21 cellular contexts compared by ENCODE assay signal in the genomic region with DNA sequence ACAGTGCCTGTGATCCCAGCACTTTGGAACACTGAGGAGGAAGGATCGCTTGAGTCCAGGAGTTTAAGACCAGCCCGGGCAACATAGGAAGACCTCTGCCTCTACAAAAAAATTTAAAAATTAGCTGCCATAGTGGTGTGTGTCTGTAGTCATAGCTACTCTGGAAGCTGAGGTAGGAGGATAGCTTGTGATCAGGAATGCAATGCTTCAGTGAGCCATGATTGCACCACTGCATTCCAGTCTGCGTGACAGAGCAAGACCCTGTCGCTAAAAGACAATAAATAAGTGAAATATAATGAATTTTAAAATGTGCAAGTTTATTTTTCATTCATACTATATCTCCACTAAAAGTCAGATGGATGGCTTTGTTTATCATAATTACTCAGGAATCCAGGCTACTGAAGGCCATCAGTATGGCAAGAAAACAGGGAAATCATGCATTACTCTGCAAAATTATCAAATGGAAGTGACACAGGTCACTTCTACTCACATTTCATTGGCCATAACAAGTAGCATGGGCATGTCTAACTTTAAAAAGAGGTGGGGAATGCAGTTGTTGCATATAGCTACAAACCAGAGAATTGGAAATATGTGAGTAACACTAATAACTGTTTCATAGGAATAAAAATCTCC. TPM values are rescaled to one million over a fixed set of nuclear protein-coding genes. Genes with fewer than 3 reads are reported as not detected.
A peak's percentile ranks its signal among the peaks of the same experiment; 100 is the strongest.
DNase-seq lines count a peak whose midpoint lies in the region; ATAC-seq, FAIRE-seq and TF ChIP-seq lines count a peak whose summit lies in the region.
"Had no signal": no experiment of that assay in that cellular context is flagged by ENCODE, and none has a peak within 500 bp of the region (broad histone marks: within the 10 kb centered on the region; RNA-seq: fewer than 3 reads in every experiment).

No MANE protein-coding gene starts in this region.

- H3K27ac ChIP-seq in IMR-90 (ENCODE audit: insufficient read depth, low read length) (no peak overlapping the region), H1 (ENCODE audit: low read depth, low read length) (no peak overlapping the region), mesendoderm (ENCODE audit: low read depth, low read length) (no peak overlapping the region)
- H3K27ac ChIP-seq: body of pancreas, left lung, pancreas, uterus had no signal

- no peak overlapping the region for H3K23ac ChIP-seq in IMR-90 (ENCODE audit: low read depth, low read length)
- no peak overlapping the region for H3K23ac ChIP-seq in H1 (ENCODE audit: insufficient read length)
- H3K23ac ChIP-seq in mesendoderm (ENCODE audit: low read length) = no peak overlapping the region

- H2BK5ac ChIP-seq in IMR-90 (ENCODE audit: low read depth, low read length, poor library complexity, severe bottlenecking) (no peak overlapping the region), H1 (ENCODE audit: low read depth, low read length) (no peak overlapping the region), mesendoderm (ENCODE audit: low read length) (no peak overlapping the region)

- FAIRE-seq in H1 (lab: Jason Lieb, UNC) = no peak
- FAIRE-seq: GM12892, pancreas had no signal

- no peak overlapping the region for H3K4me3 Mint-ChIP-seq in effector memory CD8-positive, alpha-beta T cell
- H3K4me3 Mint-ChIP-seq: T-helper 2 cell treated with Interferon-gamma antibody and Interleukin-4, amounts not matched to agents 5 μg/mL and 100 μg/mL, for 36 hours had no signal

- H4K8ac ChIP-seq in IMR-90 (ENCODE audit: low read depth in 2 of 2, low read length in 2 of 2) = no peak overlapping the region
- H4K8ac ChIP-seq in H1 (ENCODE audit: extremely low read depth, insufficient read depth, low read length) = no peak overlapping the region
- H4K8ac ChIP-seq in mesendoderm (ENCODE audit: low read depth, low read length) = no peak overlapping the region

- ATAC-seq in IMR-90 (ENCODE audit: low read depth) (peak; percentile 89), HG03025 (IDR thresholded peaks at IDR 0.05; ENCODE audit: low FRiP score, unreplicated experiment) (no peak), sciatic nerve (no peak), HG03045 (IDR thresholded peaks at IDR 0.05; ENCODE audit: unreplicated experiment) (no peak)
- ATAC-seq in effector memory CD8-positive, alpha-beta T cell (replicated peaks) = no peak
- ATAC-seq: body of pancreas, esophagus mucosa, left lung, pancreas had no signal

- no peak overlapping the region for H2BK120ac ChIP-seq in IMR-90 (ENCODE audit: low read depth, low read length)
- no peak overlapping the region for H2BK120ac ChIP-seq in H1 (replicated peaks; ENCODE audit: low read depth, low read length)
- no peak overlapping the region for H2BK120ac ChIP-seq in mesendoderm (ENCODE audit: low read depth, low read length)

- H3K36me3 Mint-ChIP-seq in effector memory CD8-positive, alpha-beta T cell (ENCODE audit: insufficient read depth) = peaks cover 2% of the 10 kb centered on the region

- no peak overlapping the region for H3K14ac ChIP-seq in IMR-90 (replicated peaks; ENCODE audit: low read depth, low read length)
- no peak overlapping the region for H3K14ac ChIP-seq in H1 (ENCODE audit: insufficient read length)

- H3K23me2 ChIP-seq in H1 (ENCODE audit: low read depth, low read length) = no peaks in the 10 kb centered on the region

- H3K4me1 Mint-ChIP-seq in effector memory CD8-positive, alpha-beta T cell (ENCODE audit: low read depth in 2 of 2) = no peaks in the 10 kb centered on the region

- no peaks in the 10 kb centered on the region for H3K9me3 Mint-ChIP-seq in effector memory CD8-positive, alpha-beta T cell
- H3K9me3 Mint-ChIP-seq: T-helper 2 cell treated with Interferon-gamma antibody and Interleukin-4, amounts not matched to agents 5 μg/mL and 100 μg/mL, for 36 hours had no signal

- BruUV-seq in IMR-90 (replicated peaks; lab: Mats Ljungman, UMichigan) = no TSS peak

- no peaks in the 10 kb centered on the region for H3K9me1 ChIP-seq in IMR-90 (ENCODE audit: insufficient read depth, low read length)

- H2BK12ac ChIP-seq in H1 (ENCODE audit: low read depth, low read length) = no peak overlapping the region

- H3K4me1 ChIP-seq in IMR-90 (ENCODE audit: control insufficient read depth, insufficient read depth, low read length) (peaks cover 2% of the 10 kb centered on the region; the same call in 1 of the 2 replicates), H1 (replicated peaks in 1 of 4; ENCODE audit: control insufficient read depth in 3 of 4, insufficient read depth in 4 of 4, low read length in 3 of 4) (no peaks in the 10 kb centered on the region), mesendoderm (ENCODE audit: control insufficient read depth, low read depth, low read length) (no peaks in the 10 kb centered on the region)
- H3K4me1 ChIP-seq: left lung, pancreas, uterus had no signal

- no peak overlapping the region for H2AK9ac ChIP-seq in IMR-90 (replicated peaks; ENCODE audit: low read depth, low read length, poor library complexity)

- TF ChIP-seq EP300 in H1 (IDR thresholded peaks at IDR 0.05; ENCODE audit: borderline replicate concordance in 1 of 2, low read depth in 2 of 2, low read length in 2 of 2) = no peak

- H3K36me3 ChIP-seq in IMR-90 (ENCODE audit: control insufficient read depth, insufficient read depth, low read length) (no peaks in the 10 kb centered on the region), H1 (ENCODE audit: control insufficient read depth in 2 of 4, insufficient read depth in 4 of 4, low read length in 3 of 4) (no peaks in the 10 kb centered on the region), mesendoderm (ENCODE audit: control insufficient read depth, insufficient read depth, low read length) (no peaks in the 10 kb centered on the region)
- H3K36me3 ChIP-seq: left lung, pancreas, uterus had no signal

- H3K18ac ChIP-seq in IMR-90 (ENCODE audit: low read depth, low read length) = no peak overlapping the region
- H3K18ac ChIP-seq in H1 (ENCODE audit: extremely low read depth, low read length) = no peak overlapping the region
- H3K18ac ChIP-seq in mesendoderm (ENCODE audit: low read length) = no peak overlapping the region

- TF ChIP-seq CTCF in IMR-90 (conservative IDR thresholded peaks at IDR 0.05; ENCODE audit: low read depth, low read length) = no peak
- no peak for TF ChIP-seq CTCF in H1 (IDR thresholded peaks at IDR 0.05; ENCODE audit: control extremely low read depth in 1 of 3, insufficient read depth in 1 of 3, low read depth in 1 of 3, low read length in 3 of 3)

- TF ChIP-seq POLR2A in IMR-90 (IDR thresholded peaks at IDR 0.05; ENCODE audit: low read depth, low read length) (no peak), H1 (IDR thresholded peaks at IDR 0.05; ENCODE audit: control extremely low read depth in 1 of 2, low read depth in 2 of 2, low read length in 2 of 2) (no peak)

- no peak overlapping the region for H3K27ac Mint-ChIP-seq in effector memory CD8-positive, alpha-beta T cell
- H3K27ac Mint-ChIP-seq: T-helper 2 cell treated with Interferon-gamma antibody and Interleukin-4, amounts not matched to agents 5 μg/mL and 100 μg/mL, for 36 hours had no signal

- no peaks in the 10 kb centered on the region for H3K9me3 ChIP-seq in IMR-90 (ENCODE audit: control insufficient read depth, insufficient read depth, low read length)
- H3K9me3 ChIP-seq in H1 (ENCODE audit: insufficient read depth in 2 of 2, low read depth in 1 of 2, low read length in 1 of 2) = no peaks in the 10 kb centered on the region
- H3K9me3 ChIP-seq: body of pancreas, left lung, pancreas, uterus had no signal

- peaks cover 5 to 10% of the 10 kb centered on the region in 2 donors for H3K27me3 Mint-ChIP-seq in effector memory CD8-positive, alpha-beta T cell

- dilution Hi-C loops in IMR-90 (cut with HindIII; ENCODE audit: low sequenced_read_pairs, unreplicated experiment) = no loop called here

- no peak overlapping the region for H2AFZ ChIP-seq in IMR-90 (replicated peaks; ENCODE audit: low read length, poor library complexity)
- no peak overlapping the region for H2AFZ ChIP-seq in H1 (ENCODE audit: low read length)

- H3K79me2 ChIP-seq in H1 (ENCODE audit: control insufficient read depth in 1 of 2, insufficient read depth in 2 of 2, low read length in 2 of 2) (no peaks in the 10 kb centered on the region), mesendoderm (ENCODE audit: control insufficient read depth, insufficient read depth, low read length) (no peaks in the 10 kb centered on the region)

- no peaks in the 10 kb centered on the region for H3K79me1 ChIP-seq in IMR-90 (ENCODE audit: low read depth in 1 of 2, low read length in 2 of 2)
- no peaks in the 10 kb centered on the region for H3K79me1 ChIP-seq in H1 (ENCODE audit: low read depth, low read length)
- no peaks in the 10 kb centered on the region for H3K79me1 ChIP-seq in mesendoderm (ENCODE audit: low read length)

- H2AK5ac ChIP-seq in IMR-90 (ENCODE audit: low read depth, low read length) (no peak overlapping the region), H1 (ENCODE audit: low read depth, low read length) (no peak overlapping the region), mesendoderm (ENCODE audit: low read length) (no peak overlapping the region)

- H4K91ac ChIP-seq in IMR-90 (ENCODE audit: insufficient read depth, low read depth, low read length) = no peak overlapping the region
- no peak overlapping the region for H4K91ac ChIP-seq in H1 (replicated peaks; ENCODE audit: insufficient read length, low read length)

- in situ Hi-C loops in ACHN (cut with HindIII; ENCODE audit: low pct_ligation_motif_present, low pct_unique_long_range_greater_than_20kb, low sequenced_read_pairs) = no loop called here
- in situ Hi-C loops in IMR-90 (cut with MboI; ENCODE audit: low sequenced_read_pairs) = no loop called here

- H3K9ac ChIP-seq in IMR-90 (ENCODE audit: low read depth, low read length) (no peak overlapping the region), H1 (replicated peaks in 1 of 4; ENCODE audit: extremely low read depth in 1 of 4, low read depth in 3 of 4, low read length in 3 of 4) (no peak overlapping the region), mesendoderm (ENCODE audit: low read length) (no peak overlapping the region)

- CTCF ChIA-PET in IMR-90 (lab: Yijun Ruan, JAX) (interaction anchor here (1.3 kb wide), 1 partner anchor 33 kb away, joined by 4 read pairs; the partner anchor contains the start of gene FAM3C), H1 (lab: Charles Lee; ENCODE audit: partially characterized antibody) (no interaction called here)

- no peak overlapping the region for H3K4me2 ChIP-seq in IMR-90 (ENCODE audit: low read depth, low read length)
- H3K4me2 ChIP-seq in H1 (ENCODE audit: insufficient read depth in 1 of 2, low read depth in 2 of 2, low read length in 2 of 2) = no peak overlapping the region
- no peak overlapping the region for H3K4me2 ChIP-seq in mesendoderm (ENCODE audit: low read length)

- H2BK15ac ChIP-seq in IMR-90 (ENCODE audit: low read depth, low read length) = no peak overlapping the region
- no peak overlapping the region for H2BK15ac ChIP-seq in H1 (ENCODE audit: low read length)
- H2BK15ac ChIP-seq in mesendoderm (replicated peaks; ENCODE audit: low read depth) = no peak overlapping the region

- intact Hi-C loops in IMR-90 (cut with micrococcal nuclease) (loop anchor here (5.0 kb wide), 1 partner anchor 118 kb away; no protein-coding TSS in a partner anchor), sciatic nerve (cut with DNase I) (no loop called here)

- H4K20me1 ChIP-seq in IMR-90 (ENCODE audit: insufficient read depth, low read length) (no peaks in the 10 kb centered on the region), H1 (replicated peaks in 1 of 2; ENCODE audit: control insufficient read depth in 1 of 2, insufficient read depth in 2 of 2, low read length in 2 of 2) (no peaks in the 10 kb centered on the region)

- DNase-seq in ACHN (peak; percentile 89), IMR-90 (peak; percentile 10), H1 (ENCODE audit: low read depth in 1 of 2, low spot score in 2 of 2) (no peak), mesendoderm (peak; percentile 71), sciatic nerve (ENCODE audit: low spot score) (no peak)
- no peak for DNase-seq in effector memory CD8-positive, alpha-beta T cell
- DNase-seq: activated CD4-positive, alpha-beta T cell treated with anti-CD3 and anti-CD28 coated beads for 1 hour; activated naive CD4-positive, alpha-beta T cell treated with Interleukin-2 at 50 U/mL for 16 hours; body of pancreas; H7; left lung; NCI-H187 treated with DMSO at 0.1 percent for 48 hours; pancreas; Right ventricle myocardium superior; stimulated activated naive CD4-positive, alpha-beta T cell treated with Interleukin-2 at 50 U/mL for 16 hours; uterus had no signal

- no CpG with 5 or more reads among the region's 4 CpGs for WGBS in IMR-90 (ENCODE audit: extremely low coverage in 2 of 2, insufficient read length in 1 of 2), 2 experiments
- 94% methylated on average over 4 of the region's 4 CpGs; no CpG with 5 or more reads in 1 of the 2 experiments for WGBS in H1 (ENCODE audit: extremely low coverage in 1 of 2, insufficient coverage in 1 of 2, insufficient read length in 1 of 2, insufficient replicate concordance in 2 of 2, low coverage in 1 of 2, low lambda C conversion rate in 2 of 2, missing lambda C conversion rate in 1 of 2), 2 experiments
- no CpG with 5 or more reads among the region's 4 CpGs for WGBS in mesendoderm (ENCODE audit: extremely low coverage, insufficient coverage, low lambda C conversion rate)

- POLR2A ChIA-PET in IMR-90 (lab: Charles Lee; ENCODE audit: unreplicated experiment) = no interaction called here
- POLR2A ChIA-PET in H1 (lab: Charles Lee; ENCODE audit: partially characterized antibody) = interaction anchor here (1.4 kb wide), 1 partner anchor 9 kb away, joined by 4 read pairs; no protein-coding TSS in a partner anchor

- H3K4me3 ChIP-seq in IMR-90 (ENCODE audit: insufficient read depth, low read depth, low read length) (no peak overlapping the region), H1 (ENCODE audit: extremely low read depth in 1 of 4, insufficient read depth in 2 of 4, low read depth in 3 of 4, low read length in 4 of 4) (no peak overlapping the region), mesendoderm (ENCODE audit: low read length) (no peak overlapping the region)
- H3K4me3 ChIP-seq: body of pancreas, left lung, pancreas, uterus had no signal

- no peak for TF ChIP-seq RAD21 in IMR-90 (IDR thresholded peaks at IDR 0.05; ENCODE audit: low read length)
- no peak for TF ChIP-seq RAD21 in H1 (IDR thresholded peaks at IDR 0.05 in 1 of 2, conservative IDR thresholded peaks at IDR 0.05 in 1 of 2; ENCODE audit: low read depth in 2 of 2, low read length in 2 of 2)

- H4K5ac ChIP-seq in IMR-90 (ENCODE audit: low read depth, low read length) (no peak overlapping the region), H1 (ENCODE audit: insufficient read length, low read depth, low read length) (no peak overlapping the region), mesendoderm (ENCODE audit: low read length) (no peak overlapping the region)

- H2BK20ac ChIP-seq in IMR-90 (ENCODE audit: low read depth, low read length) = no peak overlapping the region
- H2BK20ac ChIP-seq in H1 (ENCODE audit: low read length) = no peak overlapping the region

- H3K4ac ChIP-seq in IMR-90 (ENCODE audit: low read depth, low read length) (no peak overlapping the region), H1 (replicated peaks; ENCODE audit: insufficient read length, low read depth, low read length) (no peak overlapping the region), mesendoderm (ENCODE audit: low read depth, low read length) (no peak overlapping the region)

- peaks cover 2% of the 10 kb centered on the region for H3K27me3 ChIP-seq in IMR-90 (ENCODE audit: control insufficient read depth, insufficient read depth, low read length)
- no peaks in the 10 kb centered on the region for H3K27me3 ChIP-seq in H1 (replicated peaks in 1 of 4; ENCODE audit: control insufficient read depth in 3 of 4, extremely low read depth in 1 of 4, insufficient read depth in 3 of 4, low read length in 3 of 4)
- H3K27me3 ChIP-seq in mesendoderm (ENCODE audit: insufficient read depth, low read length, poor library complexity) = no peaks in the 10 kb centered on the region
- H3K27me3 ChIP-seq: body of pancreas, left lung, pancreas, uterus had no signal

- H3K56ac ChIP-seq in IMR-90 (ENCODE audit: extremely low read depth, insufficient read depth, low read length) (no peak overlapping the region), H1 (replicated peaks; ENCODE audit: insufficient read length, low read depth, low read length) (no peak overlapping the region), mesendoderm (ENCODE audit: low read length) (no peak overlapping the region)

RNA-seq across cellular contexts. Expression of gene FAM3C, which starts 32.9 kb away (rescaled TPM):
- total RNA-seq in IMR-90 (2012; rRNA removed) (11.5 and 35.0 TPM in 2 replicates), sciatic nerve (56.2 TPM)
- polyA plus RNA-seq in IMR-90 (2012; rRNA removed) (33.9 and 45.8 TPM in 2 replicates), H1 (2011; rRNA removed) (13.8 and 27.0 TPM in 2 replicates)
- polyA plus RNA-seq in IMR-90 (2012; cell fraction: cytosol; rRNA removed) = 10.7 and 13.2 TPM in 2 replicates
- 2.5 and 27.8 TPM in 2 replicates for polyA plus RNA-seq in IMR-90 (2012; cell fraction: nucleus; rRNA removed; ENCODE audit: low replicate concordance)
- 71.5 and 77.7 TPM in 2 replicates for total RNA-seq in H1 (2021; fragmentation: NEBNext Ultra II Directional; extraction: Animal tissue kit (Norgen Biotek cat#: 25700))
- polyA plus RNA-seq in H1 (2011; cell fraction: cytosol; rRNA removed) = 45.7 TPM
- polyA plus RNA-seq in H1 (2011; cell fraction: nucleus; rRNA removed) = 7.3 TPM
- polyA plus RNA-seq in H1 (2012, experiment 1 of 2) = 44.1 to 86.5 TPM (median 44.7 TPM) in 4 replicates
- 9.6 TPM for polyA plus RNA-seq in H1 (2012, experiment 2 of 2)
- polyA plus RNA-seq in H1 (2013, experiment 1 of 2) = 51.4 TPM
- 69.0 TPM for polyA plus RNA-seq in H1 (2013, experiment 2 of 2)
- 17.2 and 17.9 TPM in 2 replicates for polyA minus RNA-seq in H1 (2011; rRNA and poly(A)+ RNA removed)
- 13.4 TPM for polyA minus RNA-seq in H1 (2011; cell fraction: cytosol; rRNA and poly(A)+ RNA removed)
- 63.5 TPM for polyA minus RNA-seq in H1 (2011; cell fraction: nucleus; rRNA and poly(A)+ RNA removed)
- polyA plus RNA-seq in mesendoderm (2013, experiment 1 of 2) = 63.7 TPM
- polyA plus RNA-seq in mesendoderm (2013, experiment 2 of 2) = 66.9 TPM

Comparison
In these comparisons a context has a peak if more than half of its experiments do, and no peak if none do; other contexts are left out.
1. DNase-seq: peak in ACHN (single experiment), IMR-90 (single experiment) and mesendoderm (single experiment); none in H1 (0 of 2), effector memory CD8-positive, alpha-beta T cell (0 of 3) and sciatic nerve (single experiment).